ENCODE assay signal across 8 cellular contexts in genomic region chr7:151114151-151115090, GRCh38. TPM values are rescaled to one million over a fixed set of nuclear protein-coding genes. Genes with fewer than 3 reads are reported as not detected.
A peak's percentile ranks its signal among the peaks of the same experiment; 100 is the strongest.
DNase-seq lines count a peak whose midpoint lies in the region; ATAC-seq and TF ChIP-seq lines count a peak whose summit lies in the region.
"Had no signal": no experiment of that assay in that cellular context is flagged by ENCODE, and none has a peak within 500 bp of the region (broad histone marks: within the 10 kb centered on the region; RNA-seq: fewer than 3 reads in every experiment).

No MANE protein-coding gene starts in this region.

- no peaks in the 10 kb centered on the region for H3K9me2 ChIP-seq in HCT116 (ENCODE audit: insufficient read depth)

- no peak overlapping the region for H3K27ac Mint-ChIP-seq in activated CD8-positive, alpha-beta T cell treated with anti-CD3 and anti-CD28 coated beads for 36 hours
- no peak overlapping the region for H3K27ac Mint-ChIP-seq in stimulated activated naive CD8-positive, alpha-beta T cell treated with anti-CD3 and anti-CD28 coated beads, Interleukin-15, amount 100 ng/mL, for 72 hours

- H2AFZ ChIP-seq in HCT116 (ENCODE audit: low read depth, low read length, poor library complexity, severe bottlenecking), result no peak overlapping the region

- no peaks in the 10 kb centered on the region for H3K27me3 ChIP-seq in HCT116 (ENCODE audit: insufficient read depth, low read length)

- no peak for TF ChIP-seq POLR2A in HCT116 (IDR thresholded peaks at IDR 0.05; ENCODE audit: borderline replicate concordance, extremely low read depth, insufficient read depth, insufficient read length)

- POLR2A ChIA-PET in HCT116 (lab: Charles Lee), result interaction anchor here (1.1 kb wide), 1 partner anchor 34 kb away, joined by 3 read pairs; the partner anchor contains the start of gene FASTK
- POLR2A ChIA-PET in activated CD8-positive, alpha-beta T cell treated with anti-CD3 and anti-CD28 coated beads for 36 hours (lab: Charles Lee), result interaction anchor here (0.8 to 1.0 kb wide), 3 partner anchors 12 to 56 kb away, joined by 3 read pairs; partner anchors contain the start of gene AGAP3

- peak overlapping the region; percentile 42 to 53 for H3K4me3 ChIP-seq in HCT116 (replicated peaks in 1 of 2; ENCODE audit: low read depth in 1 of 2, low read length in 2 of 2)
- peak overlapping the region; percentile 18 for H3K4me3 ChIP-seq in iPS-11a (ENCODE audit: low read depth, low read length)

- intact Hi-C loops in HCT116 (cut with micrococcal nuclease), result loop anchor here (5.0 kb wide), 2 partner anchors 87 to 337 kb away; partner anchors contain the start of gene ABCB8
- intact Hi-C loops in activated CD8-positive, alpha-beta T cell treated with anti-CD3 and anti-CD28 coated beads for 36 hours (cut with micrococcal nuclease), result loop anchor here (10.0 kb wide), 1 partner anchor 190 kb away; no protein-coding TSS in a partner anchor

- peaks cover 79% of the 10 kb centered on the region for H3K79me2 ChIP-seq in HCT116 (ENCODE audit: insufficient read depth, low read length)

- no peaks in the 10 kb centered on the region for H3K9me3 Mint-ChIP-seq in activated CD8-positive, alpha-beta T cell treated with anti-CD3 and anti-CD28 coated beads for 36 hours
- no peaks in the 10 kb centered on the region for H3K9me3 Mint-ChIP-seq in stimulated activated naive CD8-positive, alpha-beta T cell treated with anti-CD3 and anti-CD28 coated beads, Interleukin-15, amount 100 ng/mL, for 72 hours

- peak overlapping the region; percentile 82 for H3K27ac ChIP-seq in HCT116 (ENCODE audit: low read depth, low read length)

- peaks cover 17% of the 10 kb centered on the region for H3K27me3 Mint-ChIP-seq in activated CD8-positive, alpha-beta T cell treated with anti-CD3 and anti-CD28 coated beads for 36 hours
- peaks cover 23% of the 10 kb centered on the region for H3K27me3 Mint-ChIP-seq in stimulated activated naive CD8-positive, alpha-beta T cell treated with anti-CD3 and anti-CD28 coated beads, Interleukin-15, amount 100 ng/mL, for 72 hours

- no TSS peak for BruUV-seq in HCT116 (replicated peaks; lab: Mats Ljungman, UMichigan)

- peak overlapping the region; percentile 58 for H3K9ac ChIP-seq in HCT116 (ENCODE audit: low read length)

- no peak for TF ChIP-seq CTCF in HCT116 (IDR thresholded peaks at IDR 0.05 in 2 of 3, conservative IDR thresholded peaks at IDR 0.05 in 1 of 3; ENCODE audit: borderline replicate concordance in 1 of 3, insufficient read depth in 1 of 3, low read depth in 2 of 3, low read length in 2 of 3)
- no peak for TF ChIP-seq CTCF in activated CD8-positive, alpha-beta T cell treated with anti-CD3 and anti-CD28 coated beads for 36 hours (IDR thresholded peaks at IDR 0.05)

- H3K4me1 ChIP-seq in HCT116 (ENCODE audit: control insufficient read depth in 1 of 2, insufficient read depth in 2 of 2, low read length in 2 of 2), result peaks cover 33 to 66% of the 10 kb centered on the region in 2 experiments

- RAD21 ChIA-PET in HCT116 (lab: Charles Lee; ENCODE audit: low non-redundant PET in 1 of 2, low total read pairs in 2 of 2, uncharacterized antibody in 2 of 2, unreplicated experiment in 2 of 2), result interaction anchor here in 1 of 2 experiments (0.7 kb wide), 1 partner anchor 135 kb away, joined by 3 read pairs; no protein-coding TSS in a partner anchor

- DNase-seq in HCT116 (ENCODE audit: low read depth, low spot score) (no peak), NCI-H82 treated with DMSO at 0.1 percent for 48 hours (lab: John Stamatoyannopoulos, UW; ENCODE audit: unreplicated experiment) (no peak), mesenteric fat pad (ENCODE audit: low spot score) (no peak)
- DNase-seq in activated CD8-positive, alpha-beta T cell treated with anti-CD3 and anti-CD28 coated beads for 36 hours, result no peak
- no peak for DNase-seq in stimulated activated naive CD8-positive, alpha-beta T cell treated with anti-CD3 and anti-CD28 coated beads, Interleukin-15, amount 100 ng/mL, for 72 hours

- no peaks in the 10 kb centered on the region for H3K9me3 ChIP-seq in HCT116 (ENCODE audit: control insufficient read depth in 1 of 2, insufficient read depth in 1 of 2, low read depth in 1 of 2, low read length in 2 of 2)

- CTCF ChIA-PET in HCT116 (lab: Charles Lee), result interaction anchor here (1.0 to 4.3 kb wide), 4 partner anchors 9 to 216 kb away, joined by 3 to 18 read pairs (median 4); partner anchors contain the start of gene ABCB8
- CTCF ChIA-PET in activated CD8-positive, alpha-beta T cell treated with anti-CD3 and anti-CD28 coated beads for 36 hours (lab: Charles Lee), result interaction anchor here (1.3 to 4.9 kb wide), 6 partner anchors 11 to 151 kb away, joined by 4 to 38 read pairs (median 9); partner anchors contain the start of genes ABCB8, GBX1 and TMUB1

- H3K4me1 Mint-ChIP-seq in activated CD8-positive, alpha-beta T cell treated with anti-CD3 and anti-CD28 coated beads for 36 hours (ENCODE audit: low read depth), result peaks cover 11% of the 10 kb centered on the region
- peaks cover 13% of the 10 kb centered on the region for H3K4me1 Mint-ChIP-seq in stimulated activated naive CD8-positive, alpha-beta T cell treated with anti-CD3 and anti-CD28 coated beads, Interleukin-15, amount 100 ng/mL, for 72 hours

- peak overlapping the region; percentile 88 for H3K4me2 ChIP-seq in HCT116 (ENCODE audit: low read length)

- TF ChIP-seq RAD21 in HCT116 (IDR thresholded peaks at IDR 0.05; ENCODE audit: low read depth), result no peak

- no peaks in the 10 kb centered on the region for H3K36me3 Mint-ChIP-seq in activated CD8-positive, alpha-beta T cell treated with anti-CD3 and anti-CD28 coated beads for 36 hours (ENCODE audit: low read depth)

- peaks cover 4 to 13% of the 10 kb centered on the region in 2 experiments; a peak in 3 of 4 replicates for H3K36me3 ChIP-seq in HCT116 (ENCODE audit: control insufficient read depth in 1 of 2, insufficient read depth in 2 of 2, low read length in 2 of 2)

- H3K4me3 Mint-ChIP-seq in activated CD8-positive, alpha-beta T cell treated with anti-CD3 and anti-CD28 coated beads for 36 hours, result peak overlapping the region; percentile 42
- H3K4me3 Mint-ChIP-seq in stimulated activated naive CD8-positive, alpha-beta T cell treated with anti-CD3 and anti-CD28 coated beads, Interleukin-15, amount 100 ng/mL, for 72 hours, result peak overlapping the region; percentile 2 to 4

- ATAC-seq in HCT116 (peak; percentile 7), HG02798 (IDR thresholded peaks at IDR 0.05; ENCODE audit: poor library complexity, unreplicated experiment) (no peak)
- ATAC-seq in activated CD8-positive, alpha-beta T cell treated with anti-CD3 and anti-CD28 coated beads for 36 hours, result no peak
- ATAC-seq in stimulated activated naive CD8-positive, alpha-beta T cell treated with anti-CD3 and anti-CD28 coated beads, Interleukin-15, amount 100 ng/mL, for 72 hours, result peak; percentile 31

- no peaks in the 10 kb centered on the region; the same call in 1 of the 2 replicates for H4K20me1 ChIP-seq in HCT116 (ENCODE audit: insufficient read depth)

TF ChIP-seq in HCT116, 20 proteins besides CTCF, POLR2A, EP300 and RAD21 (continues in another document):
- TF ChIP-seq SP1 (IDR thresholded peaks at IDR 0.05; ENCODE audit: low read depth), result no peak
- no peak for TF ChIP-seq REST (IDR thresholded peaks at IDR 0.05; ENCODE audit: low read depth)
- TF ChIP-seq SIN3A (IDR thresholded peaks at IDR 0.05; ENCODE audit: low read depth), result no peak
- no peak for TF ChIP-seq SRF (IDR thresholded peaks at IDR 0.05; ENCODE audit: low read depth)
- TF ChIP-seq EGR1 (IDR thresholded peaks at IDR 0.05; ENCODE audit: low read depth), result no peak
- TF ChIP-seq CEBPB (IDR thresholded peaks at IDR 0.05; ENCODE audit: low read depth), result no peak
- TF ChIP-seq ZNF274 (IDR thresholded peaks at IDR 0.05; ENCODE audit: low read depth, low read length), result no peak
- TF ChIP-seq EZH2phosphoT487 (IDR thresholded peaks at IDR 0.05; ENCODE audit: borderline replicate concordance), result no peak

RNA-seq across cellular contexts. Expression of gene AGAP3, which starts 28.1 kb away (rescaled TPM):
- total RNA-seq in HCT116 (2021; ENCODE audit: unreplicated experiment), result 126 TPM
- polyA plus RNA-seq in HCT116 (2012), result 70.1 and 70.4 TPM in 2 replicates
- 10 to 100 TPM; 20.6 to 22.0 TPM for total RNA-seq in activated CD8-positive, alpha-beta T cell treated with anti-CD3 and anti-CD28 coated beads for 36 hours
- total RNA-seq in mesenteric fat pad, result 86.8 TPM

RNA-seq across cellular contexts. Expression of gene TMUB1, which starts 31.1 kb away (rescaled TPM):
- total RNA-seq in HCT116 (2021; ENCODE audit: unreplicated experiment) (75.8 TPM), mesenteric fat pad (31.9 TPM)
- polyA plus RNA-seq in HCT116 (2012), result 71.5 and 73.7 TPM in 2 replicates
- total RNA-seq in activated CD8-positive, alpha-beta T cell treated with anti-CD3 and anti-CD28 coated beads for 36 hours, result 10 to 100 TPM; 59.7 to 64.2 TPM

RNA-seq across cellular contexts. Expression of gene FASTK, which starts 33.8 kb away (rescaled TPM):
- total RNA-seq in HCT116 (2021; ENCODE audit: unreplicated experiment) (86.4 TPM), mesenteric fat pad (59.3 TPM)
- polyA plus RNA-seq in HCT116 (2012), result 77.9 and 78.4 TPM in 2 replicates
- 10 to 100 TPM; 54.0 to 59.4 TPM for total RNA-seq in activated CD8-positive, alpha-beta T cell treated with anti-CD3 and anti-CD28 coated beads for 36 hours

RNA-seq across cellular contexts. Expression of gene GBX1, which starts 53.1 kb away (rescaled TPM):
- total RNA-seq in HCT116 (2021; ENCODE audit: unreplicated experiment) (0.86 TPM), mesenteric fat pad (not detected)
- polyA plus RNA-seq in HCT116 (2012), result 0.39 and 0.75 TPM in 2 replicates
- not detected for total RNA-seq in activated CD8-positive, alpha-beta T cell treated with anti-CD3 and anti-CD28 coated beads for 36 hours
- total RNA-seq: temporal lobe had no signal

RNA-seq across cellular contexts. Expression of gene SLC4A2, which starts 55.0 kb away (rescaled TPM):
- total RNA-seq in HCT116 (2021; ENCODE audit: unreplicated experiment) (240 TPM), mesenteric fat pad (130 TPM)
- polyA plus RNA-seq in HCT116 (2012), result 195 and 199 TPM in 2 replicates
- 10 to 100 TPM; 42.7 to 46.1 TPM for total RNA-seq in activated CD8-positive, alpha-beta T cell treated with anti-CD3 and anti-CD28 coated beads for 36 hours

Comparison
In these comparisons a context has a peak if more than half of its experiments do, and no peak if none do; other contexts are left out.
1. ATAC-seq: peak in HCT116 (single experiment) and stimulated activated naive CD8-positive, alpha-beta T cell treated with anti-CD3 and anti-CD28 coated beads, Interleukin-15, amount 100 ng/mL, for 72 hours (single experiment); none in activated CD8-positive, alpha-beta T cell treated with anti-CD3 and anti-CD28 coated beads for 36 hours (single experiment) and HG02798 (single experiment).